In the genomic region with DNA sequence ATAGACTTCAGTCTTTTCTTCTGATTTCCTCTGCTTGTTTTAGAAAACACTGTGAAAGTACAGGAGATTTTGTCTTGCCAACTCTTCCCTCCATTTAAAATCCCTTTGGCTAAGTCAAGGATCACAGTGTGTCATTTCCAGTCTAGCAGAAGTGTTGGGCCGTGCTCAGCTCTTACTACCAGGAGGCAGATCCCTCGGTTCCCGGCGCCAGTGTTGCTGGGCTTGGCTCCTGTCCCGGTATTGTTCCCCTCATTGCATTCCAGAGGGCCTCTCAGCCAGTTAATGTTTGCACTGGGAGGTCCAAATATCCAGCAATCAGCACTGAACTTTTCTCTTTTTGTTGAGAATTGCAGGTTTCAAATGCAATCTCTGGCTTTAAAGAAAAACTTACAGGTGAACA, we compare ENCODE assay signal across 11 cellular contexts.
DNase-seq lines count a peak whose midpoint lies in the region; ATAC-seq and TF ChIP-seq lines count a peak whose summit lies in the region.
"Had no signal": no experiment of that assay in that cellular context is flagged by ENCODE, and none has a peak within 500 bp of the region (broad histone marks: within the 10 kb centered on the region; RNA-seq: fewer than 3 reads in every experiment).

No MANE protein-coding gene starts in this region.

- H3K27ac Mint-ChIP-seq in activated CD4-positive, alpha-beta T cell treated with anti-CD3 and anti-CD28 coated beads, Interleukin-2, amount 10 ng/mL, durations not matched to agents 24 days and 14 days: no peak overlapping the region
- H3K27ac Mint-ChIP-seq: stimulated activated effector memory CD8-positive, alpha-beta T cell treated with anti-CD3 and anti-CD28 coated beads, Interleukin-12 subunit alpha, Interleukin-12 subunit beta, amount 100 ng/mL, for 72 hours had no signal

- no peak overlapping the region for H3K9ac ChIP-seq in parathyroid adenoma

- no peaks in the 10 kb centered on the region for H3K36me3 ChIP-seq in parathyroid adenoma (ENCODE audit: control insufficient read depth, insufficient read depth, low read length)

- no peaks in the 10 kb centered on the region for H3K27me3 ChIP-seq in parathyroid adenoma (ENCODE audit: control insufficient read depth, insufficient read depth, low read length)

- H3K9me3 Mint-ChIP-seq in activated CD4-positive, alpha-beta T cell treated with anti-CD3 and anti-CD28 coated beads, Interleukin-2, amount 10 ng/mL, durations not matched to agents 24 days and 14 days: no peaks in the 10 kb centered on the region
- no peaks in the 10 kb centered on the region for H3K9me3 Mint-ChIP-seq in activated T-cell treated with anti-CD3 and anti-CD28 coated beads, Interleukin-2, amount 50 U/mL, for 4 hours
- H3K9me3 Mint-ChIP-seq: stimulated activated effector memory CD8-positive, alpha-beta T cell treated with anti-CD3 and anti-CD28 coated beads, Interleukin-12 subunit alpha, Interleukin-12 subunit beta, amount 100 ng/mL, for 72 hours had no signal

- no peaks in the 10 kb centered on the region for H3K27me3 Mint-ChIP-seq in activated CD4-positive, alpha-beta T cell treated with anti-CD3 and anti-CD28 coated beads, Interleukin-2, amount 10 ng/mL, durations not matched to agents 24 days and 14 days
- H3K27me3 Mint-ChIP-seq in activated T-cell treated with anti-CD3 and anti-CD28 coated beads, Interleukin-2, amount 50 U/mL, for 4 hours (ENCODE audit: low read depth): no peaks in the 10 kb centered on the region

- H3K4me3 ChIP-seq in parathyroid adenoma (ENCODE audit: low read depth, low read length): no peak overlapping the region

- no peaks in the 10 kb centered on the region for H3K4me1 ChIP-seq in parathyroid adenoma

- no peak overlapping the region for H3K4me2 ChIP-seq in parathyroid adenoma (ENCODE audit: low read length)

- H3K4me3 Mint-ChIP-seq in activated CD4-positive, alpha-beta T cell treated with anti-CD3 and anti-CD28 coated beads, Interleukin-2, amount 10 ng/mL, durations not matched to agents 24 days and 14 days: no peak overlapping the region
- H3K4me3 Mint-ChIP-seq in activated T-cell treated with anti-CD3 and anti-CD28 coated beads, Interleukin-2, amount 50 U/mL, for 4 hours: no peak overlapping the region
- H3K4me3 Mint-ChIP-seq: neural crest cell; stimulated activated effector memory CD8-positive, alpha-beta T cell treated with anti-CD3 and anti-CD28 coated beads, Interleukin-12 subunit alpha, Interleukin-12 subunit beta, amount 100 ng/mL, for 72 hours had no signal

- H3K27ac ChIP-seq in parathyroid adenoma: no peak overlapping the region

- ATAC-seq in left ventricle myocardium superior (peak; percentile 99), HG02884 (IDR thresholded peaks at IDR 0.05; ENCODE audit: unreplicated experiment) (no peak)
- no peak for ATAC-seq in activated T-cell treated with anti-CD3 and anti-CD28 coated beads, Interleukin-2, amount 50 U/mL, for 4 hours
- ATAC-seq: stimulated activated effector memory CD8-positive, alpha-beta T cell treated with anti-CD3 and anti-CD28 coated beads, Interleukin-12 subunit alpha, Interleukin-12 subunit beta, amount 100 ng/mL, for 72 hours had no signal

- no peak for TF ChIP-seq CTCF in parathyroid adenoma (IDR thresholded peaks at IDR 0.05)

- no peaks in the 10 kb centered on the region for H3K9me3 ChIP-seq in parathyroid adenoma (ENCODE audit: control insufficient read depth, low read length)

- intact Hi-C loops in left ventricle myocardium superior (cut with micrococcal nuclease): no loop called here
- intact Hi-C loops in activated CD4-positive, alpha-beta T cell treated with anti-CD3 and anti-CD28 coated beads, Interleukin-2, amount 10 ng/mL, durations not matched to agents 24 days and 14 days (cut with micrococcal nuclease): no loop called here

- H3K79me2 ChIP-seq in parathyroid adenoma: no peaks in the 10 kb centered on the region

- peak; percentile 24 for DNase-seq in AG20443 (ENCODE audit: low spot score)
- peak; percentile 4 for DNase-seq in SW480 (ENCODE audit: low spot score)
- DNase-seq in left ventricle myocardium superior: peak; percentile 92
- no peak for DNase-seq in activated CD4-positive, alpha-beta T cell treated with anti-CD3 and anti-CD28 coated beads, Interleukin-2, amount 10 ng/mL, durations not matched to agents 24 days and 14 days
- DNase-seq in MV-4-11 (lab: John Stamatoyannopoulos, UW): no peak
- DNase-seq in activated T-cell treated with anti-CD3 and anti-CD28 coated beads, Interleukin-2, amount 50 U/mL, for 4 hours: no peak
- DNase-seq: activated CD8-positive, alpha-beta memory T cell treated with anti-CD3 and anti-CD28 coated beads, Interleukin-2, amount 50 U/mL, for 48 hours had no signal

- H3K36me3 Mint-ChIP-seq in activated CD4-positive, alpha-beta T cell treated with anti-CD3 and anti-CD28 coated beads, Interleukin-2, amount 10 ng/mL, durations not matched to agents 24 days and 14 days (ENCODE audit: low read depth): no peaks in the 10 kb centered on the region
- no peaks in the 10 kb centered on the region for H3K36me3 Mint-ChIP-seq in activated T-cell treated with anti-CD3 and anti-CD28 coated beads, Interleukin-2, amount 50 U/mL, for 4 hours (ENCODE audit: insufficient read depth)
- H3K36me3 Mint-ChIP-seq: stimulated activated effector memory CD8-positive, alpha-beta T cell treated with anti-CD3 and anti-CD28 coated beads, Interleukin-12 subunit alpha, Interleukin-12 subunit beta, amount 100 ng/mL, for 72 hours had no signal

- H3K4me1 Mint-ChIP-seq in activated CD4-positive, alpha-beta T cell treated with anti-CD3 and anti-CD28 coated beads, Interleukin-2, amount 10 ng/mL, durations not matched to agents 24 days and 14 days: no peaks in the 10 kb centered on the region
- H3K4me1 Mint-ChIP-seq in activated T-cell treated with anti-CD3 and anti-CD28 coated beads, Interleukin-2, amount 50 U/mL, for 4 hours (ENCODE audit: low read depth): no peaks in the 10 kb centered on the region
- H3K4me1 Mint-ChIP-seq: stimulated activated effector memory CD8-positive, alpha-beta T cell treated with anti-CD3 and anti-CD28 coated beads, Interleukin-12 subunit alpha, Interleukin-12 subunit beta, amount 100 ng/mL, for 72 hours had no signal

- H2AFZ ChIP-seq in parathyroid adenoma: peak overlapping the region; percentile 47

Comparison
In these comparisons a context has a peak if more than half of its experiments do, and no peak if none do; other contexts are left out.
1. DNase-seq: peak in AG20443 (single experiment), SW480 (single experiment) and left ventricle myocardium superior (single experiment); none in activated CD4-positive, alpha-beta T cell treated with anti-CD3 and anti-CD28 coated beads, Interleukin-2, amount 10 ng/mL, durations not matched to agents 24 days and 14 days (single experiment), MV-4-11 (single experiment) and activated T-cell treated with anti-CD3 and anti-CD28 coated beads, Interleukin-2, amount 50 U/mL, for 4 hours (single experiment).